ENCODE assay signal across 2 cellular contexts in the genomic region with DNA sequence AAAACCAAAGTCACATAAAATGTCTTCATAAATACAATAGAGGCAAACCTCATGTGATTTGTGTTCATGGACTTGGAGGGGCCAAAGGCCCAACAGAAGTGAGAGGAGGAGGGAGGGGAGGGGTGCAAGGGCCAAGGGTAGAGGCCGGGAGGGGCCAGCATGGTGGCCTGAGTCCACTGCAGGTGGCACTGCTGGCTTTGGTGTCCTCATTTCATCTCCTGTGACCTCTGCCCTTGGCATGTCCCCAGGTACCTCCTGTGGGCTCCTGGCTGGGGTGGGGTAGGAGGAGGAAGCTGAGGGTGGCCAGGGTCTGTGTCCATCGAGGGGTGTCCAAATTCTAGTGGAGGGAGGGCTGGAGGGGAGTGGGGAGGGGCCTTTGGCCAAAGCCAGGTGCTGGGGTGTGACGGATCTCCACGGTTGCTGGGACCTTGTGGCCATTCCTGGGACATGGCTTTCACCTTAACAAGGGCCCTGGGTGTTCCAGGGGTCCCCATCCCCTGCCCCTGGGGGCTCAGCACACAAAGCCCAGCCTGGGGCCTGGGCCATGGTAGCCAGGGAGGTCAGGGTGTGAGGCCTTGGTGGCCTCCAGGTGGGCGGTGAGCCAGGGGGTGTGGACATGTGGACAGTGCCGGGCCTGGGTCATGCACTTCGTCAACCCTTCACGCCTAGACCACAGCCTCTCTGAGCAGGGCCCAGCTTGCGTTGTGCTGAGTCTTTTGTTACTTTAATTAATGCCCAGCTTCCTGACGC.
TF ChIP-seq lines count a peak whose summit lies in the region.

No MANE protein-coding gene starts in this region.

TF ChIP-seq in liver, 16 proteins besides CTCF, POLR2A, EP300 and RAD21:
- TF ChIP-seq HNF4A (conservative IDR thresholded peaks at IDR 0.05) (peak; percentile 22 to 58), RXRA (IDR thresholded peaks at IDR 0.05) (peak in 1 of 2 donors; percentile 83), REST (IDR thresholded peaks at IDR 0.05) (no peak)

TF ChIP-seq in HepG2, 621 proteins besides CTCF, POLR2A, EP300 and RAD21:
- TF ChIP-seq, protein P1, sequence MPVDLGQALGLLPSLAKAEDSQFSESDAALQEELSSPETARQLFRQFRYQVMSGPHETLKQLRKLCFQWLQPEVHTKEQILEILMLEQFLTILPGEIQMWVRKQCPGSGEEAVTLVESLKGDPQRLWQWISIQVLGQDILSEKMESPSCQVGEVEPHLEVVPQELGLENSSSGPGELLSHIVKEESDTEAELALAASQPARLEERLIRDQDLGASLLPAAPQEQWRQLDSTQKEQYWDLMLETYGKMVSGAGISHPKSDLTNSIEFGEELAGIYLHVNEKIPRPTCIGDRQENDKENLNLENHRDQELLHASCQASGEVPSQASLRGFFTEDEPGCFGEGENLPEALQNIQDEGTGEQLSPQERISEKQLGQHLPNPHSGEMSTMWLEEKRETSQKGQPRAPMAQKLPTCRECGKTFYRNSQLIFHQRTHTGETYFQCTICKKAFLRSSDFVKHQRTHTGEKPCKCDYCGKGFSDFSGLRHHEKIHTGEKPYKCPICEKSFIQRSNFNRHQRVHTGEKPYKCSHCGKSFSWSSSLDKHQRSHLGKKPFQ (CRISPR knock-in tag; IDR thresholded peaks at IDR 0.05; ENCODE audit: insufficient replicate concordance): no peak
- TF ChIP-seq CBX1 (IDR thresholded peaks at IDR 0.05; ENCODE audit: low read depth) (no peak), U2AF2 (IDR thresholded peaks at IDR 0.05; ENCODE audit: low read depth, low read length) (no peak), SSRP1 (CRISPR knock-in tag; IDR thresholded peaks at IDR 0.05) (no peak), ZNF710 (CRISPR knock-in tag; IDR thresholded peaks at IDR 0.05; ENCODE audit: borderline replicate concordance) (no peak), NR0B2 (CRISPR knock-in tag; IDR thresholded peaks at IDR 0.05) (no peak)
- TF ChIP-seq, protein P2, sequence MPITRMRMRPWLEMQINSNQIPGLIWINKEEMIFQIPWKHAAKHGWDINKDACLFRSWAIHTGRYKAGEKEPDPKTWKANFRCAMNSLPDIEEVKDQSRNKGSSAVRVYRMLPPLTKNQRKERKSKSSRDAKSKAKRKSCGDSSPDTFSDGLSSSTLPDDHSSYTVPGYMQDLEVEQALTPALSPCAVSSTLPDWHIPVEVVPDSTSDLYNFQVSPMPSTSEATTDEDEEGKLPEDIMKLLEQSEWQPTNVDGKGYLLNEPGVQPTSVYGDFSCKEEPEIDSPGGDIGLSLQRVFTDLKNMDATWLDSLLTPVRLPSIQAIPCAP (CRISPR knock-in tag; IDR thresholded peaks at IDR 0.05; ENCODE audit: low read depth): no peak
- TF ChIP-seq, protein P3, sequence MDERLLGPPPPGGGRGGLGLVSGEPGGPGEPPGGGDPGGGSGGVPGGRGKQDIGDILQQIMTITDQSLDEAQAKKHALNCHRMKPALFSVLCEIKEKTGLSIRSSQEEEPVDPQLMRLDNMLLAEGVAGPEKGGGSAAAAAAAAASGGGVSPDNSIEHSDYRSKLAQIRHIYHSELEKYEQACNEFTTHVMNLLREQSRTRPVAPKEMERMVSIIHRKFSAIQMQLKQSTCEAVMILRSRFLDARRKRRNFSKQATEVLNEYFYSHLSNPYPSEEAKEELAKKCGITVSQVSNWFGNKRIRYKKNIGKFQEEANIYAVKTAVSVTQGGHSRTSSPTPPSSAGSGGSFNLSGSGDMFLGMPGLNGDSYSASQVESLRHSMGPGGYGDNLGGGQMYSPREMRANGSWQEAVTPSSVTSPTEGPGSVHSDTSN (CRISPR knock-in tag; IDR thresholded peaks at IDR 0.05): no peak
TF ChIP-seq in HepG2: peak in this region for 0.
